Comparison of ENCODE assay signal across 21 cellular contexts in the genomic region with DNA sequence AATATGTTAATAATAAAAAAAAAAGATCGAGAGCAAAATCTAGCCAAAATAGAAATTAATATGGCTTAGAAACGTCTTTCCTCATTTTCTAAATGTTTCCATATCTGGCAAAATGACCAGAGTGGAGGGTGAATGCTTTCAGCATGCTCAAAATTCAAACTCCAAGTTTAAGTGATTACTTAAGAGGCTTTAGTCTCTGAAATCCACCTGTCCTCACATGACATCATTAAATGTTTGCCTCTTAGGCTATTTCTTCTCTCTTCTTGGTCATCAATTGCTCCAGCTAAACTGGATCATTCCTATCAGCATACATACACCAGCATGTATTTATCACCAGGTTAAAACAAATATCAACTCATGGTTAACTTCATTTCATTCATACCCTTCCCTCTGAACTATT. TPM values are rescaled to one million over a fixed set of nuclear protein-coding genes. Genes with fewer than 3 reads are reported as not detected.
A peak's percentile ranks its signal among the peaks of the same experiment; 100 is the strongest.
DNase-seq lines count a peak whose midpoint lies in the region; ATAC-seq and TF ChIP-seq lines count a peak whose summit lies in the region.
"Had no signal": no experiment of that assay in that cellular context is flagged by ENCODE, and none has a peak within 500 bp of the region (broad histone marks: within the 10 kb centered on the region; RNA-seq: fewer than 3 reads in every experiment).

No MANE protein-coding gene starts in this region.

- H3K27me3 Mint-ChIP-seq in natural killer cell treated with Interleukin-12 subunit alpha and Interleukin-12 subunit beta and Interleukin-15 and Interleukin-18, amount 100 ng/mL, for 72 hours = peaks cover 0 to 9% of the 10 kb centered on the region in 2 donors
- H3K27me3 Mint-ChIP-seq in natural killer cell (ENCODE audit: low read depth in 2 of 2) = peaks cover 0 to 16% of the 10 kb centered on the region in 2 donors

- H3K27me3 ChIP-seq in foreskin keratinocyte (no peaks in the 10 kb centered on the region), smooth muscle cell (ENCODE audit: low read depth) (no peaks in the 10 kb centered on the region), stomach (no peaks in the 10 kb centered on the region)
- H3K27me3 ChIP-seq: MG63 had no signal

- peaks cover 21% of the 10 kb centered on the region for H3F3A ChIP-seq in smooth muscle cell (ENCODE audit: low read depth)

- H3K36me3 ChIP-seq in smooth muscle cell (ENCODE audit: low read depth) (no peaks in the 10 kb centered on the region), stomach (no peaks in the 10 kb centered on the region)
- H3K36me3 ChIP-seq: MG63 had no signal

- H3K9me3 ChIP-seq in smooth muscle cell (replicated peaks; ENCODE audit: low read depth) (no peaks in the 10 kb centered on the region), stomach (no peaks in the 10 kb centered on the region)
- H3K9me3 ChIP-seq: Caco-2, MG63 had no signal

- intact Hi-C loops in natural killer cell (cut with micrococcal nuclease) (no loop called here), stomach (cut with DNase I; ENCODE audit: low total_unique reads) (no loop called here)

- H3K27ac Mint-ChIP-seq in natural killer cell treated with Interleukin-12 subunit alpha and Interleukin-12 subunit beta and Interleukin-15 and Interleukin-18, amount 100 ng/mL, for 72 hours = peak overlapping the region; percentile 47 to 82
- no peak overlapping the region for H3K27ac Mint-ChIP-seq in natural killer cell

- peak overlapping the region; percentile 72 for H3K9ac ChIP-seq in smooth muscle cell (ENCODE audit: low read depth)

- H3K36me3 Mint-ChIP-seq in natural killer cell treated with Interleukin-12 subunit alpha and Interleukin-12 subunit beta and Interleukin-15 and Interleukin-18, amount 100 ng/mL, for 72 hours = peaks cover 4% of the 10 kb centered on the region
- no peaks in the 10 kb centered on the region for H3K36me3 Mint-ChIP-seq in natural killer cell

- no peak for DNase-seq in natural killer cell treated with Interleukin-12 subunit alpha and Interleukin-12 subunit beta and Interleukin-15 and Interleukin-18, amount 100 ng/mL, for 72 hours (ENCODE audit: low spot score)
- DNase-seq in natural killer cell (no peak), foreskin keratinocyte (no peak), smooth muscle cell (lab: John Stamatoyannopoulos, UW; ENCODE audit: unreplicated experiment) (no peak), stomach (no peak), DMS 273 treated with DMSO at 0.1 percent for 48 hours (lab: John Stamatoyannopoulos, UW) (no peak)
- DNase-seq: AML-193, Caco-2, GOT3, NCI-H1105, NCI-H187, NCI-H2171 treated with DMSO at 0.1 percent for 48 hours, NCI-H774 had no signal

- peak overlapping the region; percentile 72 for H3K4me2 ChIP-seq in smooth muscle cell

- TF ChIP-seq POLR2A in stomach (IDR thresholded peaks at IDR 0.05) = no peak

- H3K9me3 Mint-ChIP-seq in natural killer cell treated with Interleukin-12 subunit alpha and Interleukin-12 subunit beta and Interleukin-15 and Interleukin-18, amount 100 ng/mL, for 72 hours = no peaks in the 10 kb centered on the region
- no peaks in the 10 kb centered on the region for H3K9me3 Mint-ChIP-seq in natural killer cell

- no peak for TF ChIP-seq EP300 in stomach (IDR thresholded peaks at IDR 0.05)

- ATAC-seq in natural killer cell treated with Interleukin-12 subunit alpha and Interleukin-12 subunit beta and Interleukin-15 and Interleukin-18, amount 100 ng/mL, for 72 hours = no peak
- ATAC-seq in natural killer cell = no peak
- no peak for ATAC-seq in foreskin keratinocyte
- no peak for ATAC-seq in HG03175 (IDR thresholded peaks at IDR 0.05; ENCODE audit: unreplicated experiment)
- ATAC-seq: GM12878, HepG2, Panc1 had no signal

- WGBS in smooth muscle cell (ENCODE audit: low lambda C conversion rate) = 93% methylated on average over 2 of the region's 2 CpGs
- 63 to 80% (median 66%) methylated on average over 2 of the region's 2 CpGs for WGBS in stomach, 5 donors

- H3K4me3 ChIP-seq in smooth muscle cell (no peak overlapping the region), stomach (no peak overlapping the region)
- H3K4me3 ChIP-seq: GM12878, MG63 had no signal

- H3K4me1 ChIP-seq in foreskin keratinocyte = peaks cover 35% of the 10 kb centered on the region
- H3K4me1 ChIP-seq in smooth muscle cell (ENCODE audit: low read depth) = peaks cover 10% of the 10 kb centered on the region
- peaks cover 0 to 3% (median 0%) of the 10 kb centered on the region in 4 donors for H3K4me1 ChIP-seq in stomach
- H3K4me1 ChIP-seq: Caco-2 had no signal

- H3K27ac ChIP-seq in foreskin keratinocyte (peak overlapping the region; percentile 63), smooth muscle cell (ENCODE audit: low read depth) (peak overlapping the region; percentile 95), stomach (peak overlapping the region in 1 of 5 donors; percentile 4)

- no peaks in the 10 kb centered on the region for H3K79me2 ChIP-seq in smooth muscle cell (ENCODE audit: low read depth)

- no peak overlapping the region for H3K4me3 Mint-ChIP-seq in natural killer cell treated with Interleukin-12 subunit alpha and Interleukin-12 subunit beta and Interleukin-15 and Interleukin-18, amount 100 ng/mL, for 72 hours
- H3K4me3 Mint-ChIP-seq in natural killer cell = no peak overlapping the region

- H3K4me1 Mint-ChIP-seq in natural killer cell treated with Interleukin-12 subunit alpha and Interleukin-12 subunit beta and Interleukin-15 and Interleukin-18, amount 100 ng/mL, for 72 hours (ENCODE audit: low read depth in 2 of 2) = peaks cover 35 to 43% of the 10 kb centered on the region in 2 donors
- H3K4me1 Mint-ChIP-seq in natural killer cell = peaks cover 0 to 4% of the 10 kb centered on the region in 2 donors

- TF ChIP-seq CTCF in natural killer cell (IDR thresholded peaks at IDR 0.05) (no peak), foreskin keratinocyte (conservative IDR thresholded peaks at IDR 0.05) (no peak), smooth muscle cell (IDR thresholded peaks at IDR 0.05; ENCODE audit: borderline replicate concordance, insufficient read depth, poor library complexity, severe bottlenecking) (no peak), stomach (IDR thresholded peaks at IDR 0.05) (no peak)

- H2AFZ ChIP-seq in smooth muscle cell (ENCODE audit: low read depth) = no peak overlapping the region

- no peaks in the 10 kb centered on the region for H4K20me1 ChIP-seq in smooth muscle cell (ENCODE audit: low read depth)

RNA-seq across cellular contexts. Expression of a gene that starts 54.5 kb away (rescaled TPM):
- not detected for total RNA-seq in natural killer cell treated with Interleukin-12 subunit alpha and Interleukin-12 subunit beta and Interleukin-15 and Interleukin-18, amount 100 ng/mL, for 72 hours
- not detected for total RNA-seq in natural killer cell
- not detected in 2 replicates for total RNA-seq in foreskin keratinocyte
- polyA plus RNA-seq in foreskin keratinocyte = not detected in 2 replicates
- total RNA-seq in smooth muscle cell = not detected in 2 replicates
- not detected in 2 replicates for polyA plus RNA-seq in smooth muscle cell
- total RNA-seq in stomach = not detected
- polyA plus RNA-seq in stomach = not detected
- total RNA-seq: A673, Caco-2, GM12878, HepG2, NCI-H460, Right ventricle myocardium inferior had no signal
- polyA plus RNA-seq: GM12878, HepG2 had no signal

Comparison
In these comparisons a context has a peak if more than half of its experiments do, and no peak if none do; other contexts are left out.
1. H3K27ac Mint-ChIP-seq: peak in natural killer cell treated with Interleukin-12 subunit alpha and Interleukin-12 subunit beta and Interleukin-15 and Interleukin-18, amount 100 ng/mL, for 72 hours (2 of 2); none in natural killer cell (0 of 2).